In genomic region chr6:139271056-139271455, GRCh38 we compare ENCODE assay signal across 9 cellular contexts. TPM values are rescaled to one million over a fixed set of nuclear protein-coding genes. Genes with fewer than 3 reads are reported as not detected.
DNase-seq lines count a peak whose midpoint lies in the region; ATAC-seq and TF ChIP-seq lines count a peak whose summit lies in the region.
"Had no signal": no experiment of that assay in that cellular context is flagged by ENCODE, and none has a peak within 500 bp of the region (broad histone marks: within the 10 kb centered on the region; RNA-seq: fewer than 3 reads in every experiment).

No MANE protein-coding gene starts in this region.

- H3K4me3 ChIP-seq in RWPE2 (ENCODE audit: severe bottlenecking) (no peak overlapping the region), gastroesophageal sphincter (no peak overlapping the region)

- no peak for TF ChIP-seq POLR2A in gastroesophageal sphincter (IDR thresholded peaks at IDR 0.05)

- DNase-seq in RWPE2 (ENCODE audit: low spot score) (no peak), renal cortical epithelial cell (ENCODE audit: low read depth) (peak; percentile 80), dermis blood vessel endothelial cell (no peak), AG08395 (ENCODE audit: low spot score) (no peak), T-helper 1 cell (no peak)
- DNase-seq: activated CD4-positive, alpha-beta T cell treated with anti-CD3 and anti-CD28 coated beads, Interleukin-2, amount 50 U/mL, for 1 hour had no signal

- no peaks in the 10 kb centered on the region for H3K4me1 ChIP-seq in RWPE2 (ENCODE audit: insufficient read depth, poor library complexity, severe bottlenecking)
- no peaks in the 10 kb centered on the region for H3K4me1 ChIP-seq in gastroesophageal sphincter

- WGBS in gastroesophageal sphincter (ENCODE audit: low coverage in 1 of 2), 2 donors = 82% methylated on average over 6 of the region's 6 CpGs

- ATAC-seq in GM19035 (IDR thresholded peaks at IDR 0.05; ENCODE audit: unreplicated experiment) = peak; percentile 81
- ATAC-seq in HG02884 (IDR thresholded peaks at IDR 0.05; ENCODE audit: unreplicated experiment) = peak; percentile 92
- peak; percentile 56 for ATAC-seq in RWPE2 (ENCODE audit: low read depth)
- no peak for ATAC-seq in gastroesophageal sphincter

- H3K27me3 ChIP-seq in RWPE2 (ENCODE audit: insufficient read depth, poor library complexity, severe bottlenecking) (no peaks in the 10 kb centered on the region), gastroesophageal sphincter (no peaks in the 10 kb centered on the region)

- H3K9me3 ChIP-seq in RWPE2 (ENCODE audit: severe bottlenecking) (no peaks in the 10 kb centered on the region), gastroesophageal sphincter (no peaks in the 10 kb centered on the region)

- no peak overlapping the region for H3K27ac ChIP-seq in RWPE2 (ENCODE audit: poor library complexity, severe bottlenecking)
- H3K27ac ChIP-seq in gastroesophageal sphincter = peak overlapping the region in 2 of 4 donors; percentile 19 to 26

- H3K36me3 ChIP-seq in RWPE2 (ENCODE audit: low read depth) = no peaks in the 10 kb centered on the region
- no peaks in the 10 kb centered on the region for H3K36me3 ChIP-seq in gastroesophageal sphincter

- TF ChIP-seq CTCF in RWPE2 (IDR thresholded peaks at IDR 0.05; ENCODE audit: poor library complexity, severe bottlenecking) (no peak), gastroesophageal sphincter (IDR thresholded peaks at IDR 0.05) (no peak)

- TF ChIP-seq EP300 in gastroesophageal sphincter (IDR thresholded peaks at IDR 0.05) = no peak

RNA-seq across cellular contexts. Expression of gene TXLNB, which starts 20.7 kb away (rescaled TPM):
- total RNA-seq in renal cortical epithelial cell = 0.05 TPM in 1 of 2 replicates, not detected in the other
- 1 to 10 TPM in 3 of 4 donors, under 1 TPM in 1; 0.67 to 5.4 (median 2.6) TPM for total RNA-seq in gastroesophageal sphincter
- total RNA-seq in dermis blood vessel endothelial cell = 0.68 and 0.74 TPM in 2 replicates
